Comparison of ENCODE assay signal across 12 cellular contexts in the genomic region with DNA sequence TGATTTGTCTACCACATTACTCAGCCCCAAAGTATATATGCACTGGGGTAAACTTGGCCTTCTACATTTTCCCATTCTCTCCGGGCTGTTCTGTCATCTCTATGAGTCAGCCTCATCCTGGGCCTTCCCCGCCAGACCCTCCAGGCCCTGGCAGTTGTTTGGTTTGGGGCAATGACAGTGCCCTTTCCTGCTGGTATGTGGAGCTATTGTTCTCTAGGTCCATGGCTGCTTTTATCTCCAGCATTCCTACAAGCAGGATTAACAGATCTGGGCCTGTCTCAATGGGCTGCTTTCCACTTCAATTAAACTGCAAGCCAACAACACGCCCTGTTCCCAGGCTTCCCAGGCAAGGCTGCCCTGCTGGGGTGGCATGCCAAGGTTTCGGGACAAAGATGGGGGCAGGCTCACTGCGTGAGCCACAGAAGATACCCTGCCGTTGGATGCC.
A peak's percentile ranks its signal among the peaks of the same experiment; 100 is the strongest.
DNase-seq lines count a peak whose midpoint lies in the region; ATAC-seq and TF ChIP-seq lines count a peak whose summit lies in the region.
"Had no signal": no experiment of that assay in that cellular context is flagged by ENCODE, and none has a peak within 500 bp of the region (broad histone marks: within the 10 kb centered on the region; RNA-seq: fewer than 3 reads in every experiment).

No MANE protein-coding gene starts in this region.

- intact Hi-C loops in left lung (cut with DNase I): no loop called here

- H3K27ac Mint-ChIP-seq in activated CD4-positive, alpha-beta memory T cell treated with anti-CD3 and anti-CD28 coated beads, Interleukin-2, amount 10 ng/mL, durations not matched to agents 7 days and 5 days: no peak overlapping the region
- H3K27ac Mint-ChIP-seq in CD8-positive, alpha-beta memory T cell: no peak overlapping the region

- H3K4me1 Mint-ChIP-seq in activated CD4-positive, alpha-beta memory T cell treated with anti-CD3 and anti-CD28 coated beads, Interleukin-2, amount 10 ng/mL, durations not matched to agents 7 days and 5 days: no peaks in the 10 kb centered on the region
- no peaks in the 10 kb centered on the region for H3K4me1 Mint-ChIP-seq in CD8-positive, alpha-beta memory T cell

- POLR2A ChIA-PET in activated CD4-positive, alpha-beta memory T cell treated with anti-CD3 and anti-CD28 coated beads, Interleukin-2, amount 10 ng/mL, durations not matched to agents 7 days and 5 days (lab: Charles Lee): no interaction called here
- POLR2A ChIA-PET in CD8-positive, alpha-beta memory T cell (lab: Charles Lee): no interaction called here

- H3K27me3 ChIP-seq in left lung: no peaks in the 10 kb centered on the region
- no peaks in the 10 kb centered on the region for H3K27me3 ChIP-seq in CD8-positive, alpha-beta memory T cell (ENCODE audit: insufficient read depth, low read length, poor library complexity, severe bottlenecking)

- CTCF ChIA-PET in activated CD4-positive, alpha-beta memory T cell treated with anti-CD3 and anti-CD28 coated beads, Interleukin-2, amount 10 ng/mL, durations not matched to agents 7 days and 5 days (lab: Charles Lee): no interaction called here
- CTCF ChIA-PET in CD8-positive, alpha-beta memory T cell (lab: Charles Lee): no interaction called here

- no peaks in the 10 kb centered on the region for H3K36me3 ChIP-seq in left lung
- no peaks in the 10 kb centered on the region for H3K36me3 ChIP-seq in CD8-positive, alpha-beta memory T cell (ENCODE audit: insufficient read depth, low read length)

- H3K9me3 ChIP-seq in left lung: peaks cover 0 to 4% of the 10 kb centered on the region in 2 donors
- H3K9me3 ChIP-seq in CD8-positive, alpha-beta memory T cell (ENCODE audit: low read length): no peaks in the 10 kb centered on the region

- H3K36me3 Mint-ChIP-seq in activated CD4-positive, alpha-beta memory T cell treated with anti-CD3 and anti-CD28 coated beads, Interleukin-2, amount 10 ng/mL, durations not matched to agents 7 days and 5 days (ENCODE audit: low read depth): no peaks in the 10 kb centered on the region
- peaks cover 0 to 4% (median 0%) of the 10 kb centered on the region in 3 donors for H3K36me3 Mint-ChIP-seq in CD8-positive, alpha-beta memory T cell

- H3K4me3 ChIP-seq in left lung: no peak overlapping the region
- H3K4me3 ChIP-seq in CD8-positive, alpha-beta memory T cell (ENCODE audit: low read length): no peak overlapping the region

- H3K27ac ChIP-seq in left lung: no peak overlapping the region
- no peak overlapping the region for H3K27ac ChIP-seq in CD8-positive, alpha-beta memory T cell (ENCODE audit: low read depth, low read length)

- no peaks in the 10 kb centered on the region for H3K27me3 Mint-ChIP-seq in activated CD4-positive, alpha-beta memory T cell treated with anti-CD3 and anti-CD28 coated beads, Interleukin-2, amount 10 ng/mL, durations not matched to agents 7 days and 5 days
- peaks cover 4 to 5% of the 10 kb centered on the region in 2 donors for H3K27me3 Mint-ChIP-seq in CD8-positive, alpha-beta memory T cell

- H3K9me3 Mint-ChIP-seq in activated CD4-positive, alpha-beta memory T cell treated with anti-CD3 and anti-CD28 coated beads, Interleukin-2, amount 10 ng/mL, durations not matched to agents 7 days and 5 days: peaks cover 2% of the 10 kb centered on the region
- peaks cover 0 to 10% (median 5%) of the 10 kb centered on the region in 5 donors for H3K9me3 Mint-ChIP-seq in CD8-positive, alpha-beta memory T cell

- no peaks in the 10 kb centered on the region for H3K4me1 ChIP-seq in left lung
- H3K4me1 ChIP-seq in CD8-positive, alpha-beta memory T cell (ENCODE audit: insufficient read depth, low read length): no peaks in the 10 kb centered on the region

- TF ChIP-seq CTCF in left lung (IDR thresholded peaks at IDR 0.05): no peak

- ATAC-seq in left lung (peak; percentile 33), HG02852 (IDR thresholded peaks at IDR 0.05; ENCODE audit: unreplicated experiment) (no peak)
- ATAC-seq: left colon had no signal

- H3K4me3 Mint-ChIP-seq in activated CD4-positive, alpha-beta memory T cell treated with anti-CD3 and anti-CD28 coated beads, Interleukin-2, amount 10 ng/mL, durations not matched to agents 7 days and 5 days: no peak overlapping the region
- no peak overlapping the region for H3K4me3 Mint-ChIP-seq in CD8-positive, alpha-beta memory T cell

- DNase-seq in AG08395 (ENCODE audit: low spot score) (peak; percentile 80), NCI-H226 (peak; percentile 95), dedifferentiated amniotic fluid mesenchymal stem cell (ENCODE audit: extremely low spot score) (peak; percentile 38), left lung (no peak), activated T-cell treated with anti-CD3 and anti-CD28 coated beads for 4 hours (no peak)
- DNase-seq in activated CD4-positive, alpha-beta memory T cell treated with anti-CD3 and anti-CD28 coated beads, Interleukin-2, amount 10 ng/mL, durations not matched to agents 7 days and 5 days: no peak
- no peak for DNase-seq in CD8-positive, alpha-beta memory T cell
- DNase-seq: activated CD4-positive, alpha-beta T cell treated with anti-CD3 and anti-CD28 coated beads, Interleukin-2, amount 50 U/mL, for 4 hours; KG1; left colon; stimulated activated CD4-positive, alpha-beta T cell treated with anti-CD3 and anti-CD28 coated beads, Interleukin-15, amount 100 ng/mL, for 24 hours had no signal

Comparison
In these comparisons a context has a peak if more than half of its experiments do, and no peak if none do; other contexts are left out.
1. DNase-seq: peak in AG08395 (single experiment), NCI-H226 (single experiment) and dedifferentiated amniotic fluid mesenchymal stem cell (single experiment); none in left lung (0 of 2), activated T-cell treated with anti-CD3 and anti-CD28 coated beads for 4 hours (single experiment), activated CD4-positive, alpha-beta memory T cell treated with anti-CD3 and anti-CD28 coated beads, Interleukin-2, amount 10 ng/mL, durations not matched to agents 7 days and 5 days (single experiment) and CD8-positive, alpha-beta memory T cell (0 of 5).